Comparison of ENCODE assay signal across 27 cellular contexts in genomic region chr2:22076512-22076911, GRCh38.
A peak's percentile ranks its signal among the peaks of the same experiment; 100 is the strongest.
DNase-seq lines count a peak whose midpoint lies in the region; ATAC-seq, FAIRE-seq and TF ChIP-seq lines count a peak whose summit lies in the region.
"Had no signal": no experiment of that assay in that cellular context is flagged by ENCODE, and none has a peak within 500 bp of the region (broad histone marks: within the 10 kb centered on the region; RNA-seq: fewer than 3 reads in every experiment).

No MANE protein-coding gene starts in this region.

- in situ Hi-C loops in HepG2 (cut with HindIII; ENCODE audit: extremely low pct_ligation_motif_present, low pct_unique_long_range_greater_than_20kb) = no loop called here

- H4K8ac ChIP-seq in H1 (ENCODE audit: extremely low read depth, insufficient read depth, low read length) = no peak overlapping the region

- TF ChIP-seq EP300 in HepG2 (IDR thresholded peaks at IDR 0.05; ENCODE audit: low read depth in 2 of 2, low read length in 2 of 2) (no peak), HepG2 (CRISPR knock-in tag; IDR thresholded peaks at IDR 0.05; ENCODE audit: borderline replicate concordance) (no peak), H1 (IDR thresholded peaks at IDR 0.05; ENCODE audit: borderline replicate concordance in 1 of 2, low read depth in 2 of 2, low read length in 2 of 2) (no peak)

- no peaks in the 10 kb centered on the region for H3K27me3 Mint-ChIP-seq in Calu3 (ENCODE audit: unreplicated experiment)
- H3K27me3 Mint-ChIP-seq: B cell; CD4-positive, alpha-beta T cell had no signal

- no peaks in the 10 kb centered on the region for H3K79me1 ChIP-seq in H1 (ENCODE audit: low read depth, low read length)

- no peaks in the 10 kb centered on the region for H3K4me1 ChIP-seq in HepG2 (ENCODE audit: insufficient read depth, low read length)
- H3K4me1 ChIP-seq in right lobe of liver = no peaks in the 10 kb centered on the region
- no peaks in the 10 kb centered on the region for H3K4me1 ChIP-seq in H1 (replicated peaks in 1 of 4; ENCODE audit: control insufficient read depth in 3 of 4, insufficient read depth in 4 of 4, low read length in 3 of 4)
- H3K4me1 ChIP-seq: BLaER1 treated with 17β-estradiol and CSF1 and Interleukin-3, amounts not matched to agents 10 nM and 100 nM; Caco-2 had no signal

- TF ChIP-seq CTCF in HepG2 (CRISPR knock-in tag; IDR thresholded peaks at IDR 0.05) (no peak), right lobe of liver (IDR thresholded peaks at IDR 0.05) (no peak), H1 (IDR thresholded peaks at IDR 0.05; ENCODE audit: control extremely low read depth in 1 of 3, insufficient read depth in 1 of 3, low read depth in 1 of 3, low read length in 3 of 3) (no peak), Calu3 (IDR thresholded peaks at IDR 0.05; ENCODE audit: unreplicated experiment) (no peak)

- WGBS in HepG2 (ENCODE audit: low lambda C conversion rate) = 0% methylated on average over 1 of the region's 1 CpG
- 18% methylated on average over 1 of the region's 1 CpG for WGBS in right lobe of liver (ENCODE audit: insufficient coverage, low coverage, low lambda C conversion rate, missing lambda C conversion rate)
- 97% methylated on average over 1 of the region's 1 CpG; no CpG with 5 or more reads in 1 of the 2 experiments for WGBS in H1 (ENCODE audit: extremely low coverage in 1 of 2, insufficient coverage in 1 of 2, insufficient read length in 1 of 2, insufficient replicate concordance in 2 of 2, low coverage in 1 of 2, low lambda C conversion rate in 2 of 2, missing lambda C conversion rate in 1 of 2), 2 experiments

- H3K27me3 ChIP-seq in HepG2 (ENCODE audit: control insufficient read depth in 1 of 2, insufficient read depth in 2 of 2, low read length in 2 of 2) (no peaks in the 10 kb centered on the region), right lobe of liver (no peaks in the 10 kb centered on the region), H1 (replicated peaks in 1 of 4; ENCODE audit: control insufficient read depth in 3 of 4, extremely low read depth in 1 of 4, insufficient read depth in 3 of 4, low read length in 3 of 4) (no peaks in the 10 kb centered on the region)
- H3K27me3 ChIP-seq: BLaER1 treated with 17β-estradiol and CSF1 and Interleukin-3, amounts not matched to agents 10 nM and 100 nM had no signal

- H3K23ac ChIP-seq in H1 (ENCODE audit: insufficient read length) = no peak overlapping the region

- TF ChIP-seq RAD21 in HepG2 (CRISPR knock-in tag; IDR thresholded peaks at IDR 0.05) = no peak
- no peak for TF ChIP-seq RAD21 in H1 (IDR thresholded peaks at IDR 0.05 in 1 of 2, conservative IDR thresholded peaks at IDR 0.05 in 1 of 2; ENCODE audit: low read depth in 2 of 2, low read length in 2 of 2)

- no peak overlapping the region for H2BK15ac ChIP-seq in H1 (ENCODE audit: low read length)

- H4K5ac ChIP-seq in H1 (ENCODE audit: insufficient read length, low read depth, low read length) = no peak overlapping the region

- H2BK5ac ChIP-seq in H1 (ENCODE audit: low read depth, low read length) = no peak overlapping the region

- H3K4me3 ChIP-seq in HepG2 (replicated peaks in 1 of 3; ENCODE audit: insufficient read depth in 1 of 3, low read depth in 2 of 3, low read length in 3 of 3) = no peak overlapping the region
- no peak overlapping the region for H3K4me3 ChIP-seq in right lobe of liver
- 0 out of 2 replicates have a peak overlapping the region, but pooled peaks have one; percentile 13 for H3K4me3 ChIP-seq in SK-N-MC
- H3K4me3 ChIP-seq in H1 (ENCODE audit: extremely low read depth in 1 of 4, insufficient read depth in 2 of 4, low read depth in 3 of 4, low read length in 4 of 4) = no peak overlapping the region
- H3K4me3 ChIP-seq: BLaER1 treated with 17β-estradiol and CSF1 and Interleukin-3, amounts not matched to agents 10 nM and 100 nM; GM12878 had no signal

- no peak overlapping the region for H3K27ac ChIP-seq in HepG2 (ENCODE audit: extremely low read length, insufficient read depth, low read length)
- H3K27ac ChIP-seq in right lobe of liver = no peak overlapping the region
- peak overlapping the region; percentile 61; the same call in 1 of the 2 replicates for H3K27ac ChIP-seq in SK-N-MC
- no peak overlapping the region for H3K27ac ChIP-seq in H1 (ENCODE audit: low read depth, low read length)
- H3K27ac ChIP-seq: 22Rv1; BLaER1 treated with 17β-estradiol and CSF1 and Interleukin-3, amounts not matched to agents 10 nM and 100 nM; C4-2B had no signal

- no TSS peak for BruUV-seq in HepG2 (replicated peaks; lab: Mats Ljungman, UMichigan)
- no TSS peak for BruUV-seq in Calu3 (replicated peaks; lab: Mats Ljungman, UMichigan)

- no peak overlapping the region for H3K27ac Mint-ChIP-seq in Calu3 (ENCODE audit: unreplicated experiment)
- H3K27ac Mint-ChIP-seq: B cell; CD4-positive, alpha-beta T cell; CD8-positive, alpha-beta T cell had no signal

- no peak overlapping the region for H2BK120ac ChIP-seq in H1 (replicated peaks; ENCODE audit: low read depth, low read length)

- H2BK20ac ChIP-seq in H1 (ENCODE audit: low read length) = no peak overlapping the region

- no peak for ATAC-seq in HepG2
- ATAC-seq in right lobe of liver = no peak
- ATAC-seq: CD8-positive, alpha-beta T cell; GM12878 had no signal

- H3K4me3 Mint-ChIP-seq in Calu3 (ENCODE audit: low read depth, unreplicated experiment) = no peak overlapping the region
- H3K4me3 Mint-ChIP-seq: B cell; CD4-positive, alpha-beta T cell; CD8-positive, alpha-beta T cell had no signal

- no peak overlapping the region for H2AFZ ChIP-seq in HepG2 (ENCODE audit: low read length)
- H2AFZ ChIP-seq in H1 (ENCODE audit: low read length) = no peak overlapping the region

- FAIRE-seq in HepG2 (lab: Jason Lieb, UNC) (no peak), H1 (lab: Jason Lieb, UNC) (no peak)
- FAIRE-seq: GM12878, GM12892, GM18507 had no signal

- no peaks in the 10 kb centered on the region for H3K23me2 ChIP-seq in H1 (ENCODE audit: low read depth, low read length)

- H3K79me2 ChIP-seq in HepG2 (ENCODE audit: insufficient read depth, low read length) = no peaks in the 10 kb centered on the region
- no peaks in the 10 kb centered on the region for H3K79me2 ChIP-seq in H1 (ENCODE audit: control insufficient read depth in 1 of 2, insufficient read depth in 2 of 2, low read length in 2 of 2)

- DNase-seq in HepG2 (ENCODE audit: low spot score) (no peak), right lobe of liver (no peak), NCI-H446 treated with DMSO at 0.1 percent for 48 hours (lab: John Stamatoyannopoulos, UW) (peak; percentile 6), SK-N-MC (ENCODE audit: low read depth, low spot score) (no peak), H1 (ENCODE audit: low read depth in 1 of 2, low spot score in 2 of 2) (no peak), cerebellum (ENCODE audit: low spot score) (no peak), OCI-M2 (lab: John Stamatoyannopoulos, UW; ENCODE audit: unreplicated experiment) (no peak), Calu3 (no peak)
- DNase-seq: ACHN; AML-193; Caco-2; CD4-positive, alpha-beta T cell; CD8-positive, alpha-beta T cell; DMS 273 treated with DMSO at 0.1 percent for 48 hours; DMS153; DMS53; DMS79; DND-41; EL; GDM1 had no signal

- no peaks in the 10 kb centered on the region for H3K4me1 Mint-ChIP-seq in Calu3 (ENCODE audit: low read depth, unreplicated experiment)
- H3K4me1 Mint-ChIP-seq: B cell had no signal

- TF ChIP-seq POLR2A in HepG2 (IDR thresholded peaks at IDR 0.05; ENCODE audit: insufficient read depth in 1 of 2, low read depth in 2 of 2, low read length in 2 of 2) (no peak), right lobe of liver (IDR thresholded peaks at IDR 0.05) (no peak), H1 (IDR thresholded peaks at IDR 0.05; ENCODE audit: control extremely low read depth in 1 of 2, low read depth in 2 of 2, low read length in 2 of 2) (no peak)

- no peak overlapping the region for H2AK5ac ChIP-seq in H1 (ENCODE audit: low read depth, low read length)

- H3K9ac ChIP-seq in HepG2 (ENCODE audit: insufficient read depth, low read depth, low read length) = no peak overlapping the region
- H3K9ac ChIP-seq in SK-N-MC (ENCODE audit: insufficient read length) = no peak overlapping the region
- H3K9ac ChIP-seq in H1 (replicated peaks in 1 of 4; ENCODE audit: extremely low read depth in 1 of 4, low read depth in 3 of 4, low read length in 3 of 4) = no peak overlapping the region
- H3K9ac ChIP-seq: BLaER1 treated with 17β-estradiol and CSF1 and Interleukin-3, amounts not matched to agents 10 nM and 100 nM had no signal

- no peak overlapping the region for H3K4ac ChIP-seq in H1 (replicated peaks; ENCODE audit: insufficient read length, low read depth, low read length)

- peaks cover 17% of the 10 kb centered on the region for H3K9me3 ChIP-seq in HepG2 (ENCODE audit: low read length)
- no peaks in the 10 kb centered on the region for H3K9me3 ChIP-seq in right lobe of liver
- H3K9me3 ChIP-seq in SK-N-MC (ENCODE audit: low read depth, low read length) = no peaks in the 10 kb centered on the region; the same call in 1 of the 2 replicates
- H3K9me3 ChIP-seq in H1 (ENCODE audit: insufficient read depth in 2 of 2, low read depth in 1 of 2, low read length in 1 of 2) = no peaks in the 10 kb centered on the region

- intact Hi-C loops in HepG2 (cut with micrococcal nuclease; ENCODE audit: unreplicated experiment) = no loop called here
- intact Hi-C loops in right lobe of liver (cut with DNase I) = no loop called here
- intact Hi-C loops in Calu3 (cut with micrococcal nuclease; ENCODE audit: unreplicated experiment) = no loop called here

- H4K20me1 ChIP-seq in HepG2 (ENCODE audit: insufficient read depth, low read length) (no peaks in the 10 kb centered on the region), H1 (replicated peaks in 1 of 2; ENCODE audit: control insufficient read depth in 1 of 2, insufficient read depth in 2 of 2, low read length in 2 of 2) (no peaks in the 10 kb centered on the region)
- H4K20me1 ChIP-seq: BLaER1 treated with 17β-estradiol and CSF1 and Interleukin-3, amounts not matched to agents 10 nM and 100 nM had no signal

- CTCF ChIA-PET in HepG2 (lab: Yijun Ruan, JAX; ENCODE audit: low intra/inter-chr PET ratio, low total read pairs) (no interaction called here), H1 (lab: Charles Lee; ENCODE audit: partially characterized antibody) (no interaction called here), Calu3 (lab: Charles Lee) (no interaction called here)

- no peak overlapping the region for H4K91ac ChIP-seq in H1 (replicated peaks; ENCODE audit: insufficient read length, low read length)

- H3K18ac ChIP-seq in H1 (ENCODE audit: extremely low read depth, low read length) = no peak overlapping the region

- H3K4me2 ChIP-seq in HepG2 (ENCODE audit: low read depth, low read length) = no peak overlapping the region
- H3K4me2 ChIP-seq in H1 (ENCODE audit: insufficient read depth in 1 of 2, low read depth in 2 of 2, low read length in 2 of 2) = no peak overlapping the region
- H3K4me2 ChIP-seq: BLaER1 treated with 17β-estradiol and CSF1 and Interleukin-3, amounts not matched to agents 10 nM and 100 nM had no signal

- H2BK12ac ChIP-seq in H1 (ENCODE audit: low read depth, low read length) = no peak overlapping the region

- H3K56ac ChIP-seq in H1 (replicated peaks; ENCODE audit: insufficient read length, low read depth, low read length) = no peak overlapping the region

- no peak overlapping the region for H3K14ac ChIP-seq in H1 (ENCODE audit: insufficient read length)

- H3K36me3 Mint-ChIP-seq in Calu3 (ENCODE audit: insufficient read depth, unreplicated experiment) = no peaks in the 10 kb centered on the region
- H3K36me3 Mint-ChIP-seq: CD8-positive, alpha-beta T cell had no signal

- POLR2A ChIA-PET in HepG2 (lab: Yijun Ruan, JAX) = no interaction called here
- POLR2A ChIA-PET in H1 (lab: Charles Lee; ENCODE audit: partially characterized antibody) = no interaction called here

- H3K9me3 Mint-ChIP-seq in Calu3 (ENCODE audit: low read depth, unreplicated experiment) = peaks cover 11% of the 10 kb centered on the region

- H3K36me3 ChIP-seq in HepG2 (replicated peaks in 1 of 2; ENCODE audit: control insufficient read depth in 1 of 2, insufficient read depth in 2 of 2, low read length in 2 of 2) (no peaks in the 10 kb centered on the region), right lobe of liver (no peaks in the 10 kb centered on the region), SK-N-MC (ENCODE audit: insufficient read depth, low read length) (0 out of 2 replicates have a peak, but pooled peaks cover 3% of the 10 kb centered on the region), H1 (ENCODE audit: control insufficient read depth in 2 of 4, insufficient read depth in 4 of 4, low read length in 3 of 4) (no peaks in the 10 kb centered on the region)
- H3K36me3 ChIP-seq: BLaER1 treated with 17β-estradiol and CSF1 and Interleukin-3, amounts not matched to agents 10 nM and 100 nM had no signal

Comparison
In these comparisons a context has a peak if more than half of its experiments do, and no peak if none do; other contexts are left out.
1. Of the 41 proteins assayed by ChIP-seq in both HepG2 and H1: peak only in HepG2: MAFK; only in H1: none; in both: none; in neither: 40.